8 cellular contexts compared by ENCODE assay signal in genomic region chr14:24051162-24051788, GRCh38. TPM values are rescaled to one million over a fixed set of nuclear protein-coding genes. Genes with fewer than 3 reads are reported as not detected.
A peak's percentile ranks its signal among the peaks of the same experiment; 100 is the strongest.
DNase-seq lines count a peak whose midpoint lies in the region; ATAC-seq and TF ChIP-seq lines count a peak whose summit lies in the region.

No MANE protein-coding gene starts in this region.

- H2AFZ ChIP-seq in ACC112 (ENCODE audit: low read length, unreplicated experiment) = peak overlapping the region; percentile 92

- H3K27me3 ChIP-seq in ACC112 (ENCODE audit: insufficient read depth, low read length) (peaks cover 85% of the 10 kb centered on the region), RWPE2 (ENCODE audit: insufficient read depth, poor library complexity, severe bottlenecking) (peaks cover 3% of the 10 kb centered on the region), esophagus muscularis mucosa (peaks cover 0 to 10% (median 0%) of the 10 kb centered on the region in 4 donors), neutrophil (peaks cover 63% of the 10 kb centered on the region)

- peak overlapping the region; percentile 83 for H3K4me3 ChIP-seq in ACC112 (ENCODE audit: low read depth, low read length)
- peak overlapping the region; percentile 35 for H3K4me3 ChIP-seq in RWPE2 (ENCODE audit: severe bottlenecking)
- peak overlapping the region; percentile 55 to 73 (median 63) for H3K4me3 ChIP-seq in esophagus muscularis mucosa
- peak overlapping the region; percentile 55 to 76 for H3K4me3 ChIP-seq in neutrophil (ENCODE audit: low read depth in 1 of 2, low read length in 1 of 2)

- H3K9me3 ChIP-seq in RWPE2 (ENCODE audit: severe bottlenecking) = no peaks in the 10 kb centered on the region
- H3K9me3 ChIP-seq in esophagus muscularis mucosa = no peaks in the 10 kb centered on the region
- no peaks in the 10 kb centered on the region for H3K9me3 ChIP-seq in neutrophil

- H3K27ac ChIP-seq in ACC112 (ENCODE audit: low read depth, low read length) = no peak overlapping the region
- no peak overlapping the region for H3K27ac ChIP-seq in RWPE2 (ENCODE audit: poor library complexity, severe bottlenecking)
- peak overlapping the region; percentile 60 to 72 (median 66) for H3K27ac ChIP-seq in esophagus muscularis mucosa (replicated peaks in 1 of 4)
- H3K27ac ChIP-seq in neutrophil = no peak overlapping the region

- intact Hi-C loops in esophagus muscularis mucosa (cut with DNase I) = loop anchor here (5.0 kb wide), 1 partner anchor 39 kb away; no protein-coding TSS in a partner anchor

- H3K36me3 ChIP-seq in ACC112 (ENCODE audit: insufficient read depth, low read length) (no peaks in the 10 kb centered on the region), RWPE2 (ENCODE audit: low read depth) (no peaks in the 10 kb centered on the region), esophagus muscularis mucosa (no peaks in the 10 kb centered on the region), neutrophil (no peaks in the 10 kb centered on the region)

- TF ChIP-seq CTCF in RWPE2 (IDR thresholded peaks at IDR 0.05; ENCODE audit: poor library complexity, severe bottlenecking) (no peak), esophagus muscularis mucosa (IDR thresholded peaks at IDR 0.05) (no peak), neutrophil (IDR thresholded peaks at IDR 0.05) (no peak)

- H3K79me2 ChIP-seq in ACC112 (ENCODE audit: control insufficient read depth, insufficient read depth, low read length, unreplicated experiment) = no peaks in the 10 kb centered on the region

- TF ChIP-seq EP300 in esophagus muscularis mucosa (IDR thresholded peaks at IDR 0.05) = no peak

- peak; percentile 22 for ATAC-seq in GM19395 (IDR thresholded peaks at IDR 0.05; ENCODE audit: unreplicated experiment)
- no peak for ATAC-seq in RWPE2 (ENCODE audit: low read depth)
- ATAC-seq in HG02973 (IDR thresholded peaks at IDR 0.05; ENCODE audit: unreplicated experiment) = no peak

- H3K4me1 ChIP-seq in ACC112 (ENCODE audit: control insufficient read depth, insufficient read depth, low read length, unreplicated experiment) = peaks cover 8% of the 10 kb centered on the region
- no peaks in the 10 kb centered on the region for H3K4me1 ChIP-seq in RWPE2 (ENCODE audit: insufficient read depth, poor library complexity, severe bottlenecking)
- peaks cover 12 to 22% (median 19%) of the 10 kb centered on the region in 4 donors for H3K4me1 ChIP-seq in esophagus muscularis mucosa
- H3K4me1 ChIP-seq in neutrophil (ENCODE audit: control insufficient read depth in 1 of 2, insufficient read depth in 1 of 2, low read depth in 1 of 2, low read length in 1 of 2) = peaks cover 13 to 25% of the 10 kb centered on the region in 2 experiments

- WGBS in esophagus muscularis mucosa = 41% methylated on average over 11 of the region's 20 CpGs

- DNase-seq in RWPE2 (ENCODE audit: low spot score) (peak; percentile 66), esophagus muscularis mucosa (ENCODE audit: extremely low spot score) (no peak), DMS 273 treated with DMSO at 0.1 percent for 48 hours (lab: John Stamatoyannopoulos, UW) (no peak)
- no peak for DNase-seq in activated CD4-positive, alpha-beta T cell treated with anti-CD3 and anti-CD28 coated beads for 48 hours

- no peak for TF ChIP-seq POLR2A in esophagus muscularis mucosa (IDR thresholded peaks at IDR 0.05; ENCODE audit: low read depth)

RNA-seq across cellular contexts. Expression of gene CARMIL3, which starts 0.5 kb away (rescaled TPM):
- total RNA-seq in esophagus muscularis mucosa = under 1 TPM in 2 of 4 donors, not detected in 2; 0.17 to 0.29 TPM

RNA-seq across cellular contexts. Expression of gene CPNE6, which starts 20.1 kb away (rescaled TPM):
- total RNA-seq in esophagus muscularis mucosa = under 1 TPM in 3 of 4 donors, not detected in 1; 0.26 to 0.34 (median 0.33) TPM

RNA-seq across cellular contexts. Expression of gene PCK2, which starts 42.8 kb away (rescaled TPM):
- total RNA-seq in esophagus muscularis mucosa = 10 to 100 TPM in 3 of 4 donors, 1 to 10 TPM in 1; 9.1 to 20.7 (median 12.5) TPM

Comparison
In these comparisons a context has a peak if more than half of its experiments do, and no peak if none do; other contexts are left out.
1. H3K27ac ChIP-seq: peak in esophagus muscularis mucosa (4 of 4); none in ACC112 (single experiment), RWPE2 (single experiment) and neutrophil (single experiment).
2. Peak in every context shown above with its lines, with median percentiles within 50 percentile points of each other: H3K4me3 ChIP-seq.